In the genomic region with DNA sequence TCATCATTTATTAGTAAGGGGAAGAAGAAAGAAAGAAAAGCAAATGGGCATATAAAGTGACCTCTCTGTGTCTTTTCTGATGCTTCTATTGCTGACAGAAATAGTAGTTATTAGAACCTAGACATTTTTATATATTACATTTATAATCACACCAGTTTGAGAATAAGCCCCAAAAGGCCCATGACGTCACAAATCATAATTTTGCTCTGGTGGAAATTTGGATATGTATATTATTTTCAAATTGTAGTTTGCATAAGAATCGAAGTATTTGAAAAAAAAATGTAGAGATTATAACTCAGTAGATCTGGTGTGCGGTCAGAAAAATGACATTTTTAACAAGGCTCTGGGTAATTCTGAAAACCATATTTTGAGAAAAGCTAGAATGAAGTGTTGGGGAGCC, we compare ENCODE assay signal across 34 cellular contexts.
"Had no signal": no experiment of that assay in that cellular context is flagged by ENCODE, and none has a peak within 500 bp of the region (broad histone marks: within the 10 kb centered on the region; RNA-seq: fewer than 3 reads in every experiment).

No MANE protein-coding gene starts in this region.

- DNase-seq: Kasumi-1, MG63, MM.1S, MV-4-11, NCI-H1048, NCI-H1092, NCI-H1092 treated with DMSO at 0.1 percent for 48 hours, NCI-H1105, NCI-H1105 treated with DMSO at 0.1 percent for 48 hours, NCI-H1417, NCI-H1417 treated with DMSO at 0.1 percent for 48 hours, NCI-H1436, NCI-H1436 treated with DMSO at 0.1 percent for 48 hours, NCI-H146, NCI-H1694, NCI-H1694 treated with DMSO at 0.1 percent for 48 hours, NCI-H187, NCI-H187 treated with DMSO at 0.1 percent for 48 hours, NCI-H1930, NCI-H2029, NCI-H2029 treated with DMSO at 0.1 percent for 48 hours, NCI-H2081, NCI-H2081 treated with DMSO at 0.1 percent for 48 hours, NCI-H2107, NCI-H2171, NCI-H2171 treated with DMSO at 0.1 percent for 48 hours, NCI-H2227 treated with DMSO at 0.1 percent for 48 hours, NCI-H226, NCI-H345, NCI-H446, NCI-H446 treated with DMSO at 0.1 percent for 48 hours, NCI-H510A, NCI-H510A treated with DMSO at 0.1 percent for 48 hours, NCI-H524 had no signal

- H3K4me3 ChIP-seq: MG63 had no signal

- H3K9me3 ChIP-seq: MG63 had no signal

- H3K27me3 ChIP-seq: MG63 had no signal

- H3K36me3 ChIP-seq: MG63 had no signal
